1 cellular context compared by ENCODE assay signal in genomic region chr11:16278986-16279385, GRCh38.
TF ChIP-seq lines count a peak whose summit lies in the region.

No MANE protein-coding gene starts in this region.

TF ChIP-seq in K562, 482 proteins besides CTCF, POLR2A, EP300 and RAD21 (continued from another document):
- TF ChIP-seq ZNF318 (IDR thresholded peaks at IDR 0.05; ENCODE audit: borderline replicate concordance in 1 of 2, low read depth in 1 of 2) (no peak), NR3C1 (CRISPR knock-in tag; IDR thresholded peaks at IDR 0.05) (no peak), PTRF (tag; IDR thresholded peaks at IDR 0.05) (no peak)
